Comparison of ENCODE assay signal across 9 cellular contexts in the genomic region with DNA sequence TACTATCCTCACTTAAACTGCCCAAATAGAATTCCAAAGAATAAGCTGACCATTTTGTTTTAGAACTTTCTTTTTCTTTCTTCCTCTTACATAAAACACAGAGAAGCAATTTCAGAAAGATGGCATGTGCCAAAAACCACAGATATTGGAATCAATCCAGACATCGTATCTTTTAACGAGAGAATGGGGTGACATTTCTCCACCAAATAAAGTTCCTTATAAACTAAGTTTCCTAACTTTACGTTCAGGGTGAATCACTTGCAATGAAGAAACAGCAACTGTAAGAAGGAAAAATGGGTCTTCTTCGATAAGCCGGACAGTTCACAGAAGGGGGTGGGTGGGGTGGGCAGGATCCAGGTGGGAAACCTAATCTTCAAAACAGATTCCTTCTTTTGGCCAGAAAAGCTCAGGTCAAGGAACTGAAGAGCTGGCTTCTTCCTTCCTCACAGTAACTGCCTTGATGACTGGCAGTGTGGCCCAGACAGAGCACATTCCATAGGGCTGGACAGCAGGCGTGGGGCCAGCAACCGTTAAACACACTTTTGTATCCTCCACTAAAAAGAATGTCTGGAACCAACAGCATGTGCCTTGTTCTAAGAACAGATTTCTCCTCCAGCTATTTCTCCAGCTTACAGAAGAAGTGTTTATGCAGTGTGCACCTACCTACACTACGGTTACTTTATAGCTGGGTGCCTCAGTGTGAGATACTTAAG. TPM values are rescaled to one million over a fixed set of nuclear protein-coding genes. Genes with fewer than 3 reads are reported as not detected.
DNase-seq lines count a peak whose midpoint lies in the region; ATAC-seq and TF ChIP-seq lines count a peak whose summit lies in the region.
"Had no signal": no experiment of that assay in that cellular context is flagged by ENCODE, and none has a peak within 500 bp of the region (broad histone marks: within the 10 kb centered on the region; RNA-seq: fewer than 3 reads in every experiment).

No MANE protein-coding gene starts in this region.

- H3K36me3 ChIP-seq in lung (ENCODE audit: control insufficient read depth in 2 of 2, insufficient read depth in 2 of 2, low read length in 2 of 2) (peaks cover 0 to 2% of the 10 kb centered on the region in 2 donors), aorta (ENCODE audit: control insufficient read depth in 1 of 2, insufficient read depth in 2 of 2, low read length in 1 of 2) (no peaks in the 10 kb centered on the region)

- peaks cover 14% of the 10 kb centered on the region for H3K4me1 Mint-ChIP-seq in activated CD4-positive, alpha-beta memory T cell treated with anti-CD3 and anti-CD28 coated beads for 36 hours (ENCODE audit: low read depth)

- ATAC-seq in Right ventricle myocardium inferior: peak; percentile 57
- no peak for ATAC-seq in lung (ENCODE audit: insufficient read depth, low FRiP score)
- peak; percentile 63 for ATAC-seq in aorta (ENCODE audit: low FRiP score)
- ATAC-seq in GM19467 (IDR thresholded peaks at IDR 0.05; ENCODE audit: unreplicated experiment): no peak
- ATAC-seq in HG03039 (IDR thresholded peaks at IDR 0.05; ENCODE audit: unreplicated experiment): no peak

- H3K4me3 Mint-ChIP-seq in activated CD4-positive, alpha-beta memory T cell treated with anti-CD3 and anti-CD28 coated beads for 36 hours: no peak overlapping the region

- TF ChIP-seq CTCF in lung (IDR thresholded peaks at IDR 0.05; ENCODE audit: control extremely low read depth, extremely low read depth): no peak

- H3K4me1 ChIP-seq in lung (ENCODE audit: control insufficient read depth in 2 of 2, insufficient read depth in 2 of 2, low read length in 2 of 2): peaks cover 12 to 19% of the 10 kb centered on the region in 2 donors
- H3K4me1 ChIP-seq in aorta (ENCODE audit: control insufficient read depth in 1 of 2, insufficient read depth in 2 of 2, low read length in 2 of 2): peaks cover 4 to 13% of the 10 kb centered on the region in 2 donors

- intact Hi-C loops in Right ventricle myocardium inferior (cut with DNase I): no loop called here
- intact Hi-C loops in cardiac septum (cut with DNase I): no loop called here
- intact Hi-C loops in aorta (cut with DNase I): loop anchor here in 1 of 2 donors (10.0 kb wide), 1 partner anchor 1764 kb away; no protein-coding TSS in a partner anchor
- intact Hi-C loops in activated CD4-positive, alpha-beta memory T cell treated with anti-CD3 and anti-CD28 coated beads for 36 hours (cut with micrococcal nuclease): no loop called here

- H3K27me3 ChIP-seq in lung (ENCODE audit: control insufficient read depth, insufficient read depth) (no peaks in the 10 kb centered on the region), aorta (ENCODE audit: control insufficient read depth in 1 of 2, insufficient read depth in 2 of 2, low read length in 1 of 2) (no peaks in the 10 kb centered on the region)

- POLR2A ChIA-PET in activated CD4-positive, alpha-beta memory T cell treated with anti-CD3 and anti-CD28 coated beads for 36 hours (lab: Charles Lee): no interaction called here

- no peak overlapping the region for H3K4me3 ChIP-seq in lung
- H3K4me3 ChIP-seq in aorta (ENCODE audit: low read length in 2 of 2): no peak overlapping the region

- H3K27ac Mint-ChIP-seq in activated CD4-positive, alpha-beta memory T cell treated with anti-CD3 and anti-CD28 coated beads for 36 hours: no peak overlapping the region

- H3K9me3 ChIP-seq in lung (ENCODE audit: control insufficient read depth in 2 of 2, insufficient read depth in 1 of 2, low read length in 1 of 2) (no peaks in the 10 kb centered on the region), aorta (ENCODE audit: control insufficient read depth, low read length) (no peaks in the 10 kb centered on the region)

- H3K36me3 Mint-ChIP-seq in activated CD4-positive, alpha-beta memory T cell treated with anti-CD3 and anti-CD28 coated beads for 36 hours: peaks cover 4% of the 10 kb centered on the region

- H3K27ac ChIP-seq in lung (ENCODE audit: low read depth in 1 of 2, low read length in 1 of 2) (peak overlapping the region; percentile 14 to 38), aorta (ENCODE audit: low read depth in 1 of 2, low read length in 2 of 2) (peak overlapping the region in 1 of 2 donors; percentile 95)

- H3K27me3 Mint-ChIP-seq in activated CD4-positive, alpha-beta memory T cell treated with anti-CD3 and anti-CD28 coated beads for 36 hours: no peaks in the 10 kb centered on the region

- CTCF ChIA-PET in activated CD4-positive, alpha-beta memory T cell treated with anti-CD3 and anti-CD28 coated beads for 36 hours (lab: Charles Lee): interaction anchor here (1.0 kb wide), 1 partner anchor 131 kb away, joined by 3 read pairs; no protein-coding TSS in a partner anchor

- DNase-seq in Right ventricle myocardium inferior (ENCODE audit: missing footprints) (no peak), cardiac septum (ENCODE audit: low spot score) (no peak), epidermal melanocyte (ENCODE audit: insufficient read length, low spot score) (peak; percentile 89), lung (ENCODE audit: low spot score) (no peak), aorta (peak; percentile 82 to 92)
- DNase-seq in activated CD4-positive, alpha-beta memory T cell treated with anti-CD3 and anti-CD28 coated beads for 36 hours: no peak
- DNase-seq: NCI-H524 had no signal

- no peaks in the 10 kb centered on the region for H3K9me3 Mint-ChIP-seq in activated CD4-positive, alpha-beta memory T cell treated with anti-CD3 and anti-CD28 coated beads for 36 hours

- 16 to 32% methylated on average over 8 of the region's 8 CpGs for WGBS in lung, 2 donors
- 2 to 6% methylated on average over 8 of the region's 8 CpGs for WGBS in aorta, 2 donors

RNA-seq across cellular contexts. Expression of a gene that starts 31.5 kb away (rescaled TPM):
- total RNA-seq in Right ventricle myocardium inferior (19.3 TPM), cardiac septum (30.1 TPM), lung (10 to 100 TPM; 74.3 to 89.1 TPM), aorta (100 to 1,000 TPM; 109 to 165 TPM)
- polyA plus RNA-seq in lung (10 to 100 TPM in 1 of 2 donors, 1 to 10 TPM in 1; 7.4 to 13.7 TPM), aorta (10 to 100 TPM; 10.6 to 38.4 TPM)
- total RNA-seq in activated CD4-positive, alpha-beta memory T cell treated with anti-CD3 and anti-CD28 coated beads for 36 hours: 10 to 100 TPM; 36.1 to 39.4 TPM

Comparison
In these comparisons a context has a peak if more than half of its experiments do, and no peak if none do; other contexts are left out.
1. ATAC-seq: peak in Right ventricle myocardium inferior (single experiment) and aorta (single experiment); none in lung (single experiment), GM19467 (single experiment) and HG03039 (single experiment).
2. DNase-seq: peak in epidermal melanocyte (single experiment) and aorta (2 of 2); none in Right ventricle myocardium inferior (single experiment), cardiac septum (single experiment), lung (single experiment) and activated CD4-positive, alpha-beta memory T cell treated with anti-CD3 and anti-CD28 coated beads for 36 hours (single experiment).